ENCODE assay signal across 24 cellular contexts in genomic region chr11:108662700-108663099, GRCh38. TPM values are rescaled to one million over a fixed set of nuclear protein-coding genes. Genes with fewer than 3 reads are reported as not detected.
DNase-seq lines count a peak whose midpoint lies in the region; ATAC-seq, FAIRE-seq and TF ChIP-seq lines count a peak whose summit lies in the region.
"Had no signal": no experiment of that assay in that cellular context is flagged by ENCODE, and none has a peak within 500 bp of the region (broad histone marks: within the 10 kb centered on the region; RNA-seq: fewer than 3 reads in every experiment).

No MANE protein-coding gene starts in this region.

- BruUV-seq in GM12878 (replicated peaks; lab: Mats Ljungman, UMichigan) (no TSS peak), PC-9 (replicated peaks; lab: Mats Ljungman, UMichigan) (no TSS peak)

- no peaks in the 10 kb centered on the region for H4K20me1 ChIP-seq in GM12878 (ENCODE audit: control insufficient read depth, insufficient read depth)
- no peaks in the 10 kb centered on the region for H4K20me1 ChIP-seq in PC-9 (ENCODE audit: insufficient read depth)

- FAIRE-seq in GM12878 (lab: Jason Lieb, UNC), result no peak
- FAIRE-seq: pancreas had no signal

- H3F3A ChIP-seq in PC-9 (ENCODE audit: insufficient read depth, low read depth), result no peaks in the 10 kb centered on the region; the same call in 1 of the 2 replicates

- peaks cover 30% of the 10 kb centered on the region for H3K4me1 ChIP-seq in GM12878 (ENCODE audit: control insufficient read depth, insufficient read depth, low read length)
- peaks cover 17% of the 10 kb centered on the region for H3K4me1 ChIP-seq in PC-9 (replicated peaks; ENCODE audit: insufficient read depth)
- H3K4me1 ChIP-seq: SJCRH30 had no signal

- intact Hi-C loops in GM12878 (cut with micrococcal nuclease; ENCODE audit: unreplicated experiment) (loop anchor here (5.0 to 10.0 kb wide), 4 partner anchors 425 to 648 kb away; partner anchors contain the start of genes ACAT1, ATM and NPAT), PC-9 (cut with micrococcal nuclease; ENCODE audit: unreplicated experiment) (no loop called here), sciatic nerve (cut with DNase I) (no loop called here)

- H3K4me2 ChIP-seq in GM12878 (ENCODE audit: control insufficient read depth, insufficient read depth), result peak overlapping the region; percentile 69
- H3K4me2 ChIP-seq in PC-9, result no peak overlapping the region
- H3K4me2 ChIP-seq: KMS-11 had no signal

- SMC1A ChIA-PET in GM12878 (lab: Charles Lee; ENCODE audit: uncharacterized antibody, unreplicated experiment), result interaction anchor here (0.5 to 5.5 kb wide), 8 partner anchors 9 to 1064 kb away, joined by 3 to 53 read pairs (median 6); no protein-coding TSS in a partner anchor

- H3K9me2 ChIP-seq in PC-9 (ENCODE audit: insufficient read depth), result no peaks in the 10 kb centered on the region

- in situ Hi-C loops in GM12878 (cut with MboI), result no loop called here

- DNase-seq in GM12878 (ENCODE audit: low read depth, low spot score), result no peak
- no peak for DNase-seq in middle frontal gyrus (ENCODE audit: extremely low spot score, low spot score)
- no peak for DNase-seq in PC-9
- no peak for DNase-seq in sciatic nerve (ENCODE audit: low spot score)
- DNase-seq: activated CD4-positive, CD25-positive, alpha-beta regulatory T cell treated with anti-CD3 and anti-CD28 coated beads, Interleukin-2, amount 50 U/mL, for 72 hours; activated naive CD8-positive, alpha-beta T cell treated with anti-CD3 and anti-CD28 coated beads, Interleukin-2, amount 50 U/mL, for 24 hours; brain microvascular endothelial cell; CD8-positive, alpha-beta memory T cell; cortex of kidney; DND-41; lower lobe of right lung; naive B cell; NCI-H1105 treated with DMSO at 0.1 percent for 48 hours; NCI-H526 treated with DMSO at 0.1 percent for 48 hours; pancreas; SJCRH30; stimulated activated CD4-positive, alpha-beta T cell treated with anti-CD3 and anti-CD28 coated beads, Interleukin-2, amount 100 ng/mL, for 24 hours; T-helper 2 cell had no signal

- CTCF ChIA-PET in GM12878 (lab: Yijun Ruan, JAX), result interaction anchor here (0.7 to 4.4 kb wide), 6 partner anchors 9 to 104 kb away, joined by 3 to 30 read pairs (median 7); no protein-coding TSS in a partner anchor
- CTCF ChIA-PET in PC-9 (lab: Charles Lee), result no interaction called here

- H3K4me3 ChIP-seq in GM12878, result no peak overlapping the region
- H3K4me3 ChIP-seq in PC-9, result no peak overlapping the region
- H3K4me3 ChIP-seq: lower lobe of right lung, pancreas, SJCRH30 had no signal

- ATAC-seq in GM18517 (IDR thresholded peaks at IDR 0.05; ENCODE audit: unreplicated experiment), result peak; percentile 32
- peak; percentile 27 for ATAC-seq in GM21423 (IDR thresholded peaks at IDR 0.05; ENCODE audit: unreplicated experiment)
- ATAC-seq in HG03025 (IDR thresholded peaks at IDR 0.05; ENCODE audit: low FRiP score, unreplicated experiment), result peak; percentile 28
- ATAC-seq in GM12878, result peak; percentile 25
- no peak for ATAC-seq in HG02970 (IDR thresholded peaks at IDR 0.05; ENCODE audit: low FRiP score, unreplicated experiment)
- no peak for ATAC-seq in sciatic nerve
- ATAC-seq: activated naive CD8-positive, alpha-beta T cell treated with anti-CD3 and anti-CD28 coated beads, Interleukin-2, amount 50 U/mL, for 24 hours; activated T-helper 17 cell treated with anti-CD3 and anti-CD28 coated beads, Interleukin-2, amount 50 U/mL, for 72 hours; lower lobe of right lung; pancreas had no signal

- TF ChIP-seq POLR2A in GM12878 (IDR thresholded peaks at IDR 0.05; ENCODE audit: low read depth, low read length), result no peak

- TF ChIP-seq CTCF in GM12878 (IDR thresholded peaks at IDR 0.05 in 2 of 3, conservative IDR thresholded peaks at IDR 0.05 in 1 of 3; ENCODE audit: control insufficient read depth in 2 of 3, extremely low read depth in 1 of 3, insufficient read depth in 1 of 3, low read depth in 3 of 3, low read length in 3 of 3) (no peak), PC-9 (conservative IDR thresholded peaks at IDR 0.05) (no peak)

- H3K27ac ChIP-seq in GM12878 (ENCODE audit: control insufficient read depth, insufficient read depth), result peak overlapping the region; percentile 79
- no peak overlapping the region for H3K27ac ChIP-seq in PC-9
- H3K27ac ChIP-seq: brain microvascular endothelial cell, KMS-11, lower lobe of right lung, pancreas, SJCRH30 had no signal

- no peak for TF ChIP-seq RAD21 in GM12878 (IDR thresholded peaks at IDR 0.05; ENCODE audit: insufficient read depth, low read depth, low read length)

- H3K27me3 ChIP-seq in GM12878 (replicated peaks in 1 of 2; ENCODE audit: control insufficient read depth in 2 of 2, insufficient read depth in 2 of 2, low read length in 1 of 2) (no peaks in the 10 kb centered on the region), PC-9 (ENCODE audit: insufficient read depth, low read depth) (no peaks in the 10 kb centered on the region)
- H3K27me3 ChIP-seq: brain microvascular endothelial cell, SJCRH30 had no signal

- 25% methylated on average over 4 of the region's 4 CpGs for WGBS in GM12878 (ENCODE audit: insufficient coverage, insufficient replicate concordance, low lambda C conversion rate, missing lambda C conversion rate)

- POLR2A ChIA-PET in GM12878 (lab: Charles Lee), result interaction anchor here (1.3 to 1.6 kb wide), 2 partner anchors 70 to 194 kb away, joined by 3 read pairs; no protein-coding TSS in a partner anchor
- POLR2A ChIA-PET in PC-9 (lab: Charles Lee; ENCODE audit: unreplicated experiment), result no interaction called here

- RAD21 ChIA-PET in GM12878 (lab: Charles Lee; ENCODE audit: unreplicated experiment), result interaction anchor here (0.9 to 2.1 kb wide), 7 partner anchors 14 to 654 kb away, joined by 3 to 8 read pairs (median 4); partner anchors contain the start of genes CUL5 and EXPH5

- H3K36me3 ChIP-seq in GM12878 (ENCODE audit: control insufficient read depth in 2 of 2, insufficient read depth in 2 of 2, low read length in 1 of 2) (0 out of 4 replicates have a peak, but pooled peaks cover 0 to 1% of the 10 kb centered on the region in 2 experiments), PC-9 (ENCODE audit: low read depth) (0 out of 2 replicates have a peak, but pooled peaks cover 4% of the 10 kb centered on the region)
- H3K36me3 ChIP-seq: brain microvascular endothelial cell, lower lobe of right lung, pancreas, SJCRH30 had no signal

- H2AFZ ChIP-seq in GM12878 (ENCODE audit: control insufficient read depth, low read depth, low read length) (peak overlapping the region; percentile 58), PC-9 (no peak overlapping the region)

- peaks cover 28% of the 10 kb centered on the region for H3K79me2 ChIP-seq in GM12878 (ENCODE audit: control insufficient read depth, insufficient read depth, low read length)
- H3K79me2 ChIP-seq in PC-9 (ENCODE audit: low read depth), result peaks cover 28% of the 10 kb centered on the region

- H3K9ac ChIP-seq in GM12878 (ENCODE audit: control insufficient read depth, insufficient read depth, low read length), result no peak overlapping the region; the same call in 1 of the 2 replicates
- H3K9ac ChIP-seq: KMS-11 had no signal

- H3K9me3 ChIP-seq in GM12878 (replicated peaks; ENCODE audit: control insufficient read depth, insufficient read depth, low read length) (no peaks in the 10 kb centered on the region; the same call in 2 of the 3 replicates), PC-9 (ENCODE audit: insufficient read depth, low read depth) (no peaks in the 10 kb centered on the region)
- H3K9me3 ChIP-seq: lower lobe of right lung, pancreas, SJCRH30 had no signal

- TF ChIP-seq EP300 in GM12878 (IDR thresholded peaks at IDR 0.05; ENCODE audit: borderline replicate concordance in 1 of 2, control insufficient read depth in 1 of 2, low read depth in 2 of 2, low read length in 2 of 2), result no peak

TF ChIP-seq in GM12878, 131 proteins besides CTCF, POLR2A, EP300 and RAD21 (continues in another document):
- no peak for TF ChIP-seq SMAD5 (IDR thresholded peaks at IDR 0.05; ENCODE audit: low read depth)

RNA-seq across cellular contexts. Expression of gene DDX10, which starts 2.2 kb away (rescaled TPM):
- 80.9 and 85.9 TPM in 2 replicates for total RNA-seq in GM12878 (2013; cell fraction: nucleolus; rRNA removed)
- total RNA-seq in GM12878 (2014; rRNA removed), result 32.3 and 36.3 TPM in 2 replicates
- total RNA-seq in GM12878 (2014; rRNA removed; fragmentation: Illumina TruSeq; extraction: Trizol), result 51.2 and 53.0 TPM in 2 replicates
- total RNA-seq in GM12878 (2021), result 46.1 and 46.9 TPM in 2 replicates
- polyA plus RNA-seq in GM12878 (2011; ENCODE audit: low read depth), result 32.7 TPM
- polyA plus RNA-seq in GM12878 (2011; rRNA removed), result 43.4 and 45.9 TPM in 2 replicates
- 32.9 and 51.6 TPM in 2 replicates for polyA plus RNA-seq in GM12878 (2011; cell fraction: cytosol; rRNA removed)
- polyA plus RNA-seq in GM12878 (2011; cell fraction: nucleus; rRNA removed), result 24.4 and 28.7 TPM in 2 replicates
- polyA plus RNA-seq in GM12878 (2012), result 18.5 and 20.8 TPM in 2 replicates
- 51.5 and 57.6 TPM in 2 replicates for polyA plus RNA-seq in GM12878 (2014; fragmentation: Illumina TruSeq; extraction: Trizol)
- 10 to 100 TPM; 20.9 to 31.5 TPM for polyA plus RNA-seq in GM12878 (2014; fragmentation: Nextera tagmentation; extraction: Ambion mirVana)
- 28.6 and 28.7 TPM in 2 replicates for polyA plus RNA-seq in GM12878 (2014; rRNA removed)
- 10 to 100 TPM; 30.5 to 30.7 TPM for polyA plus RNA-seq in GM12878 (2016; fragmentation: Nextera tagmentation; extraction: Ambion mirVana)
- polyA minus RNA-seq in GM12878 (2011; rRNA and poly(A)+ RNA removed), result 61.3 and 71.0 TPM in 2 replicates
- polyA minus RNA-seq in GM12878 (2011; cell fraction: cytosol; rRNA and poly(A)+ RNA removed), result 11.8 and 27.7 TPM in 2 replicates
- polyA minus RNA-seq in GM12878 (2011; cell fraction: nucleus; rRNA and poly(A)+ RNA removed), result 34.7 and 65.6 TPM in 2 replicates
- 26.4 and 32.6 TPM in 2 replicates for total RNA-seq in PC-9 (2021)
- 31.6 TPM for total RNA-seq in sciatic nerve

Comparison
In these comparisons a context has a peak if more than half of its experiments do, and no peak if none do; other contexts are left out.
1. ATAC-seq: peak in GM18517 (single experiment), GM21423 (single experiment), HG03025 (single experiment) and GM12878 (single experiment); none in HG02970 (single experiment) and sciatic nerve (single experiment).